Comparison of ENCODE assay signal across 8 cellular contexts in genomic region chrX:65581661-65582339, GRCh38. TPM values are rescaled to one million over a fixed set of nuclear protein-coding genes. Genes with fewer than 3 reads are reported as not detected.
DNase-seq lines count a peak whose midpoint lies in the region; ATAC-seq, FAIRE-seq and TF ChIP-seq lines count a peak whose summit lies in the region.

No MANE protein-coding gene starts in this region.

- CTCF ChIA-PET in Calu3 (lab: Charles Lee) (interaction anchor here (1.4 kb wide), 1 partner anchor 404 kb away, joined by 4 read pairs; no protein-coding TSS in a partner anchor), endothelial cell of umbilical vein (lab: Charles Lee) (interaction anchor here (0.7 to 3.3 kb wide), 10 partner anchors 15 to 1150 kb away, joined by 3 to 61 read pairs (median 4); no protein-coding TSS in a partner anchor)
- CTCF ChIA-PET in activated CD8-positive, alpha-beta T cell treated with anti-CD3 and anti-CD28 coated beads, Interleukin-2, amount 10 ng/mL, durations not matched to agents 7 days and 5 days (lab: Charles Lee) = interaction anchor here (0.7 to 2.9 kb wide), 11 partner anchors 9 to 1150 kb away, joined by 3 to 13 read pairs (median 4); no protein-coding TSS in a partner anchor

- no peaks in the 10 kb centered on the region for H3K9me3 ChIP-seq in endothelial cell of umbilical vein (replicated peaks; ENCODE audit: control insufficient read depth, insufficient read depth, low read length)
- no peaks in the 10 kb centered on the region for H3K9me3 ChIP-seq in transverse colon

- H3K36me3 Mint-ChIP-seq in Calu3 (ENCODE audit: insufficient read depth, unreplicated experiment) = no peaks in the 10 kb centered on the region
- no peaks in the 10 kb centered on the region for H3K36me3 Mint-ChIP-seq in activated CD8-positive, alpha-beta T cell treated with anti-CD3 and anti-CD28 coated beads, Interleukin-2, amount 10 ng/mL, durations not matched to agents 7 days and 5 days (ENCODE audit: low read depth)

- no peaks in the 10 kb centered on the region for H3K79me2 ChIP-seq in endothelial cell of umbilical vein (ENCODE audit: control insufficient read depth, insufficient read depth, low read length)

- peak; percentile 90 for FAIRE-seq in endothelial cell of umbilical vein (lab: Jason Lieb, UNC)

- H3K9me3 Mint-ChIP-seq in Calu3 (ENCODE audit: low read depth, unreplicated experiment) = no peaks in the 10 kb centered on the region
- no peaks in the 10 kb centered on the region for H3K9me3 Mint-ChIP-seq in activated CD8-positive, alpha-beta T cell treated with anti-CD3 and anti-CD28 coated beads, Interleukin-2, amount 10 ng/mL, durations not matched to agents 7 days and 5 days (ENCODE audit: insufficient read depth)

- DNase-seq in Calu3 (peak; percentile 60), NCI-H774 (lab: John Stamatoyannopoulos, UW) (peak; percentile 20), endothelial cell of umbilical vein (ENCODE audit: low read depth, low spot score) (peak; percentile 51), mucosa of gallbladder (ENCODE audit: low spot score) (peak; percentile 70), transverse colon (peak; percentile 70)
- DNase-seq in activated CD8-positive, alpha-beta T cell treated with anti-CD3 and anti-CD28 coated beads, Interleukin-2, amount 10 ng/mL, durations not matched to agents 7 days and 5 days = peak; percentile 65

- intact Hi-C loops in Calu3 (cut with micrococcal nuclease; ENCODE audit: unreplicated experiment) (loop anchor here (1.0 to 5.0 kb wide), 3 partner anchors 405 to 1151 kb away; no protein-coding TSS in a partner anchor), endothelial cell of umbilical vein (cut with micrococcal nuclease) (loop anchor here (1.0 kb wide), 4 partner anchors 405 to 1148 kb away; no protein-coding TSS in a partner anchor), transverse colon (cut with DNase I; ENCODE audit: low total_unique reads) (no loop called here)

- no peaks in the 10 kb centered on the region for H4K20me1 ChIP-seq in endothelial cell of umbilical vein (replicated peaks; ENCODE audit: control insufficient read depth, extremely low read depth, insufficient read depth, low read length)

- peaks cover 8% of the 10 kb centered on the region for H3K4me1 Mint-ChIP-seq in Calu3 (ENCODE audit: low read depth, unreplicated experiment)
- H3K4me1 Mint-ChIP-seq in activated CD8-positive, alpha-beta T cell treated with anti-CD3 and anti-CD28 coated beads, Interleukin-2, amount 10 ng/mL, durations not matched to agents 7 days and 5 days (ENCODE audit: low read depth) = peaks cover 13% of the 10 kb centered on the region

- H3K27ac ChIP-seq in endothelial cell of umbilical vein (ENCODE audit: insufficient read depth, low read depth, low read length) (no peak overlapping the region), transverse colon (no peak overlapping the region)

- no peak overlapping the region for H3K4me3 ChIP-seq in endothelial cell of umbilical vein (replicated peaks in 1 of 3; ENCODE audit: insufficient read depth in 1 of 3, low read depth in 1 of 3, low read length in 3 of 3)
- no peak overlapping the region for H3K4me3 ChIP-seq in transverse colon

- in situ Hi-C loops in transverse colon (cut with MboI; ENCODE audit: low pct_ligation_motif_present in 1 of 4, low pct_unique_long_range_greater_than_20kb in 1 of 4, low sequenced_read_pairs in 3 of 4) = loop anchor here (10.0 to 25.0 kb wide), 5 partner anchors 131 to 1156 kb away; no protein-coding TSS in a partner anchor

- POLR2A ChIA-PET in activated CD8-positive, alpha-beta T cell treated with anti-CD3 and anti-CD28 coated beads, Interleukin-2, amount 10 ng/mL, durations not matched to agents 7 days and 5 days (lab: Charles Lee) = interaction anchor here (0.7 kb wide), 1 partner anchor 86 kb away, joined by 3 read pairs; the partner anchor contains the start of gene MSN
- POLR2A ChIA-PET in endothelial cell of umbilical vein (lab: Charles Lee) = interaction anchor here (0.6 to 0.7 kb wide), 2 partner anchors 1096 to 1973 kb away, joined by 3 to 5 read pairs; no protein-coding TSS in a partner anchor

- no peak for TF ChIP-seq EP300 in transverse colon (IDR thresholded peaks at IDR 0.05; ENCODE audit: low read depth)

- H3K4me1 ChIP-seq in endothelial cell of umbilical vein (ENCODE audit: control insufficient read depth, extremely low read depth, insufficient read depth, low read length) = no peaks in the 10 kb centered on the region
- peaks cover 0 to 5% (median 0%) of the 10 kb centered on the region in 4 donors for H3K4me1 ChIP-seq in transverse colon

- no peak overlapping the region for H3K4me2 ChIP-seq in endothelial cell of umbilical vein (ENCODE audit: insufficient read depth, low read length)

- H3K9ac ChIP-seq in endothelial cell of umbilical vein (replicated peaks; ENCODE audit: extremely low read depth, insufficient read depth, low read length) = no peak overlapping the region

- H3K36me3 ChIP-seq in endothelial cell of umbilical vein (ENCODE audit: control insufficient read depth in 2 of 2, extremely low read depth in 1 of 2, insufficient read depth in 2 of 2, low read length in 2 of 2) (no peaks in the 10 kb centered on the region), transverse colon (no peaks in the 10 kb centered on the region)

- no peak for TF ChIP-seq POLR2A in endothelial cell of umbilical vein (IDR thresholded peaks at IDR 0.05; ENCODE audit: low read depth, low read length)
- TF ChIP-seq POLR2A in transverse colon (IDR thresholded peaks at IDR 0.05) = no peak

- no peak overlapping the region for H3K4me3 Mint-ChIP-seq in Calu3 (ENCODE audit: low read depth, unreplicated experiment)
- no peak overlapping the region for H3K4me3 Mint-ChIP-seq in activated CD8-positive, alpha-beta T cell treated with anti-CD3 and anti-CD28 coated beads, Interleukin-2, amount 10 ng/mL, durations not matched to agents 7 days and 5 days

- no peak overlapping the region for H3K27ac Mint-ChIP-seq in Calu3 (ENCODE audit: unreplicated experiment)
- no peak overlapping the region for H3K27ac Mint-ChIP-seq in activated CD8-positive, alpha-beta T cell treated with anti-CD3 and anti-CD28 coated beads, Interleukin-2, amount 10 ng/mL, durations not matched to agents 7 days and 5 days

- no peak overlapping the region for H2AFZ ChIP-seq in endothelial cell of umbilical vein (ENCODE audit: low read depth, low read length)

- TF ChIP-seq CTCF in Calu3 (IDR thresholded peaks at IDR 0.05; ENCODE audit: unreplicated experiment) = peak; percentile 38
- TF ChIP-seq CTCF in endothelial cell of umbilical vein (IDR thresholded peaks at IDR 0.05; ENCODE audit: extremely low read depth in 1 of 2, insufficient read depth in 1 of 2, low read depth in 1 of 2, low read length in 2 of 2) = peak; percentile 54 to 60
- peak; percentile 62 to 72 (median 67) for TF ChIP-seq CTCF in transverse colon (IDR thresholded peaks at IDR 0.05)

- peaks cover 27% of the 10 kb centered on the region for H3K27me3 Mint-ChIP-seq in Calu3 (ENCODE audit: unreplicated experiment)
- no peaks in the 10 kb centered on the region for H3K27me3 Mint-ChIP-seq in activated CD8-positive, alpha-beta T cell treated with anti-CD3 and anti-CD28 coated beads, Interleukin-2, amount 10 ng/mL, durations not matched to agents 7 days and 5 days (ENCODE audit: low read depth)

- 13% methylated on average over 12 of the region's 12 CpGs; no CpG with 5 or more reads in 1 of the 2 donors for WGBS in transverse colon (ENCODE audit: low coverage in 1 of 2), 2 donors

- no peaks in the 10 kb centered on the region for H3K27me3 ChIP-seq in endothelial cell of umbilical vein (ENCODE audit: control insufficient read depth in 2 of 2, insufficient read depth in 2 of 2, low read length in 2 of 2)
- no peaks in the 10 kb centered on the region for H3K27me3 ChIP-seq in transverse colon

- dilution Hi-C loops in endothelial cell of umbilical vein (cut with MboI; ENCODE audit: extremely low pct_ligation_motif_present, low sequenced_read_pairs) = no loop called here

- H3K9me1 ChIP-seq in endothelial cell of umbilical vein (replicated peaks; ENCODE audit: control insufficient read depth, extremely low read depth, insufficient read depth, low read length) = no peaks in the 10 kb centered on the region

- no TSS peak for BruUV-seq in Calu3 (replicated peaks; lab: Mats Ljungman, UMichigan)
- BruUV-seq in endothelial cell of umbilical vein (replicated peaks; lab: Mats Ljungman, UMichigan) = no TSS peak

- ATAC-seq in GM19372 (IDR thresholded peaks at IDR 0.05; ENCODE audit: low read depth, unreplicated experiment) = peak; percentile 76
- peak; percentile 90 for ATAC-seq in HG03378 (IDR thresholded peaks at IDR 0.05; ENCODE audit: unreplicated experiment)
- ATAC-seq in activated CD8-positive, alpha-beta T cell treated with anti-CD3 and anti-CD28 coated beads, Interleukin-2, amount 10 ng/mL, durations not matched to agents 7 days and 5 days = peak; percentile 67

TF ChIP-seq in endothelial cell of umbilical vein, 7 proteins besides CTCF, POLR2A, EP300 and RAD21:
- TF ChIP-seq FOS (IDR thresholded peaks at IDR 0.05; ENCODE audit: borderline replicate concordance, insufficient read depth, low read length) = no peak

RNA-seq across cellular contexts. Expression of gene LAS1L, which starts 47.2 kb away (rescaled TPM):
- 48.4 and 55.2 TPM in 2 replicates for total RNA-seq in Calu3 (2022)
- total RNA-seq in activated CD8-positive, alpha-beta T cell treated with anti-CD3 and anti-CD28 coated beads, Interleukin-2, amount 10 ng/mL, durations not matched to agents 7 days and 5 days = 10 to 100 TPM; 50.6 to 51.4 TPM
- 34.2 and 39.6 TPM in 2 replicates for total RNA-seq in endothelial cell of umbilical vein
- 19.5 and 22.9 TPM in 2 replicates for polyA plus RNA-seq in endothelial cell of umbilical vein
- 28.5 and 33.6 TPM in 2 replicates for polyA plus RNA-seq in endothelial cell of umbilical vein (2011; cell fraction: cytosol; rRNA removed)
- polyA plus RNA-seq in endothelial cell of umbilical vein (2011; cell fraction: nucleus; rRNA removed) = 52.6 and 62.8 TPM in 2 replicates
- polyA plus RNA-seq in endothelial cell of umbilical vein (2012) = 33.5 and 36.1 TPM in 2 replicates
- 25.5 and 31.6 TPM in 2 replicates for polyA minus RNA-seq in endothelial cell of umbilical vein
- polyA minus RNA-seq in endothelial cell of umbilical vein (2011; cell fraction: cytosol; rRNA and poly(A)+ RNA removed) = 29.3 TPM
- 12.9 and 13.8 TPM in 2 replicates for polyA minus RNA-seq in endothelial cell of umbilical vein (2011; cell fraction: nucleus; rRNA and poly(A)+ RNA removed)
- 24.6 TPM for total RNA-seq in mucosa of gallbladder
- 10 to 100 TPM; 10.8 to 21.9 (median 16.1) TPM for total RNA-seq in transverse colon

Comparison
In these comparisons a context has a peak if more than half of its experiments do, and no peak if none do; other contexts are left out.
1. DNase-seq: peak in every context shown above with its lines; median percentile 70 in mucosa of gallbladder; 70 in transverse colon; 65 in activated CD8-positive, alpha-beta T cell treated with anti-CD3 and anti-CD28 coated beads, Interleukin-2, amount 10 ng/mL, durations not matched to agents 7 days and 5 days; 60 in Calu3; 51 in endothelial cell of umbilical vein; 20 in NCI-H774.